In the genomic region with DNA sequence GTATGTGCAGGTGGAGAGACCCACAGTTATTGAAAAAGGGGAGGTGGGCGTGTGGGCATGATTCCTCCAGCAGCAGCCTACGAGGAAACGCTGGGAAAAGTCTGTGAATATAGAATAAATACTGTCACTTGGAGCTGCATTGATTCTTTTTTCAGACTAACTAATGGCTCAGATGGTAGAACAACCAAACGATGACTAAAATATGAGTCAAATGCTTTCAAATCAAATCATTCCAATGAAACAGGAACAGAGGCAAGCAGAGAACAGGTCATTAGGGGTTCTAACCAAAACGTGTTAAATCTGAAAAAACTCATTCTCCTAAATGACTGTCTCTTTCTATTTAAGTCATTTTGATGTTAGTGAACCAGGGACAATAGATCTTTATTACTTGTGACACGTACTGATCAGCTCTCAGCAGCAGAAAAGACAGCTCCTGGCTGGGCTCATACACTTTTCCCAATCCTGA, we compare ENCODE assay signal across 13 cellular contexts. TPM values are rescaled to one million over a fixed set of nuclear protein-coding genes. Genes with fewer than 3 reads are reported as not detected.
DNase-seq lines count a peak whose midpoint lies in the region; ATAC-seq lines count a peak whose summit lies in the region.
"Had no signal": no experiment of that assay in that cellular context is flagged by ENCODE, and none has a peak within 500 bp of the region (broad histone marks: within the 10 kb centered on the region; RNA-seq: fewer than 3 reads in every experiment).

No MANE protein-coding gene starts in this region.

- DNase-seq in astrocyte of the hippocampus (ENCODE audit: low read depth, low spot score) = peak; percentile 32
- peak; percentile 31 for DNase-seq in stromal cell of bone marrow (ENCODE audit: low read depth)
- no peak for DNase-seq in KG1 (lab: John Stamatoyannopoulos, UW)
- DNase-seq in sciatic nerve (ENCODE audit: low spot score) = no peak
- DNase-seq: activated B cell treated with CpG ODN at 0.5 μM for 24 hours, DMS79 treated with DMSO at 0.1 percent for 48 hours, left cardiac atrium, NCI-H2171, tibial artery had no signal

- peak; percentile 58 for ATAC-seq in GM18520 (IDR thresholded peaks at IDR 0.05; ENCODE audit: unreplicated experiment)
- peak; percentile 73 for ATAC-seq in HG02973 (IDR thresholded peaks at IDR 0.05; ENCODE audit: unreplicated experiment)
- no peak for ATAC-seq in GM19397 (IDR thresholded peaks at IDR 0.05; ENCODE audit: unreplicated experiment)
- ATAC-seq in sciatic nerve = no peak
- ATAC-seq: Right ventricle myocardium inferior had no signal

- intact Hi-C loops in sciatic nerve (cut with DNase I) = no loop called here

RNA-seq across cellular contexts. Expression of a gene that starts 35.1 kb away (rescaled TPM):
- total RNA-seq in sciatic nerve = 4.8 TPM
- total RNA-seq: activated B cell treated with CpG ODN at 0.5 μM for 24 hours had no signal

Comparison
In these comparisons a context has a peak if more than half of its experiments do, and no peak if none do; other contexts are left out.
1. ATAC-seq: peak in GM18520 (single experiment) and HG02973 (single experiment); none in GM19397 (single experiment) and sciatic nerve (single experiment).
2. DNase-seq: peak in astrocyte of the hippocampus (single experiment) and stromal cell of bone marrow (single experiment); none in KG1 (single experiment) and sciatic nerve (single experiment).